ENCODE assay signal across 9 cellular contexts in the genomic region with DNA sequence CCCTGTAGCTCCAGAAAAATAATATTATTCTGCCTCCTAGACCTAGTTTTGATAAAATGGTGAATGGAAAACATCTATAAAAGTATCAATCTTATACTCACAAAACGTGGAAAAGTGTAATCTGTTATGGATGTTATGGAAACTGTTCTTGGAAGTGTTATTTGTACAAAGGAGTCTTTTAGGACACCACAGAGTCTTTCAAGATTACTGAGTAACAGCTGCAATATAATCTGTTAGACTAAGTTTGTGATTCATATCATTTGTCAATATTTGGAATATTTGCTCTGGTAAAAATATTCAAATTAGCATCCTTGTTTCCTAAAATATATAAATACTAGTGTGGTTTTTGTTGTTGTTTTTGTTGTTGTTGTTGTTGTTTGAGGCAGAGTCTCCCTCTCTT.
"Had no signal": no experiment of that assay in that cellular context is flagged by ENCODE, and none has a peak within 500 bp of the region (broad histone marks: within the 10 kb centered on the region; RNA-seq: fewer than 3 reads in every experiment).

No MANE protein-coding gene starts in this region.

- FAIRE-seq: HTR-8/SVneo, K562 had no signal

- H3K36me3 ChIP-seq: HAP-1 had no signal

- H3K9ac ChIP-seq: GM23248 had no signal

- H3K9me3 ChIP-seq: HAP-1 had no signal

- H3K4me1 ChIP-seq: HAP-1 had no signal

- H2AFZ ChIP-seq: GM23248 had no signal

- DNase-seq: GM23248, GOT3, H7, HFFc6, IMR-90 had no signal

- H3K4me3 ChIP-seq: GM23248, HAP-1, K562 had no signal

- ATAC-seq: HCT116, K562 had no signal
